Comparison of ENCODE assay signal across 1 cellular context in genomic region chr6:50824505-50824904, GRCh38.
TF ChIP-seq lines count a peak whose summit lies in the region.

No MANE protein-coding gene starts in this region.

TF ChIP-seq in GM23338, 12 proteins besides CTCF, POLR2A, EP300 and RAD21 (continued from another document):
- TF ChIP-seq ZNF462 (CRISPR knock-in tag; IDR thresholded peaks at IDR 0.05), result no peak
